ENCODE assay signal across 17 cellular contexts in the genomic region with DNA sequence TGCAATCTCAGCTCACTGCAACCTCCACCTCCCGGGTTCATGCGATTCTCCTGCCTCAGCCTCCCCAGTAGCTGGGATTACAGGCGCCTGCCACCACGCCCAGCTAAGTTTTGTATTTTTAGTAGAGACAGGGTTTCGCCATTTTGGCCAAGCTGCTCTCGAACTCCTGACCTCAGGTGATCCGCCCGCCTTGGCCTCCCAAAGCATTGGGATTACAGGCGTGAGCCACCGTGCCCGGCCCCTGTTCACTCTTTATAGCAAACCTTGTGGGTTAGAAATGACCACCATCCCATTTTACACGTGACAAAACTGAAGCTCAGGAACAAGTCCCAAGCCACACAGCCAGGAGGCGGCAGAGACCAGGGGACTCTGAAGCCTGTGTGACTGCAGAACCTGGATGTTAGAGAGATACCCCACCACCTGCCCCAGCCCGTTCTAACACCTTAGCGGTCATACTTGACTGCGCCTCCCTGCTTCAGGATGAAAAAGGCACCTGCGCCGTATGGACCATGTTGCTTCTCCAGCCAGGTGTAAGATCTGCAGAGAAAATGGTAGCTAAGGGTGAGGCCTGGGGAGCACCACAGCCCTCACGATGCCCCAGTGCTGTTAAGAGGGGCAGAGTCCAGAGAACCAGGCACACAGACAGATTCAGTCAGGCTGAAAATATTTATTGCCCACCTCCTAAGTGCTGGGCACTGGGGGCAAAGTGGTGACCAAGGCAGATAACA. TPM values are rescaled to one million over a fixed set of nuclear protein-coding genes. Genes with fewer than 3 reads are reported as not detected.
"Had no signal": no experiment of that assay in that cellular context is flagged by ENCODE, and none has a peak within 500 bp of the region (broad histone marks: within the 10 kb centered on the region; RNA-seq: fewer than 3 reads in every experiment).

No MANE protein-coding gene starts in this region.

RNA-seq across cellular contexts. Expression of a gene that starts 6.9 kb away (rescaled TPM):
- total RNA-seq: activated B cell treated with CpG ODN at 0.5 μM for 24 hours; activated CD4-positive, alpha-beta memory T cell treated with anti-CD3 and anti-CD28 coated beads for 36 hours; activated CD4-positive, alpha-beta T cell treated with anti-CD3 and anti-CD28 coated beads for 36 hours; activated naive CD4-positive, alpha-beta T cell treated with anti-CD3 and anti-CD28 coated beads for 36 hours; activated naive CD8-positive, alpha-beta T cell treated with anti-CD3 and anti-CD28 coated beads, Interleukin-2, amount 10 ng/mL, durations not matched to agents 7 days and 5 days; activated T-cell treated with anti-CD3 and anti-CD28 coated beads, Interleukin-2, amount 50 U/mL, for 72 hours; cardiac muscle cell; cerebellum; left ventricle myocardium superior; mammary epithelial cell; natural killer cell treated with Interleukin-12 subunit alpha and Interleukin-12 subunit beta and Interleukin-15 and Interleukin-18, amount 100 ng/mL, for 72 hours; sciatic nerve; smooth muscle cell; T-helper 17 cell; temporal lobe had no signal
- polyA plus RNA-seq: cardiac muscle cell, esophagus, immature natural killer cell, mammary epithelial cell, smooth muscle cell had no signal
